Comparison of ENCODE assay signal across 8 cellular contexts in the genomic region with DNA sequence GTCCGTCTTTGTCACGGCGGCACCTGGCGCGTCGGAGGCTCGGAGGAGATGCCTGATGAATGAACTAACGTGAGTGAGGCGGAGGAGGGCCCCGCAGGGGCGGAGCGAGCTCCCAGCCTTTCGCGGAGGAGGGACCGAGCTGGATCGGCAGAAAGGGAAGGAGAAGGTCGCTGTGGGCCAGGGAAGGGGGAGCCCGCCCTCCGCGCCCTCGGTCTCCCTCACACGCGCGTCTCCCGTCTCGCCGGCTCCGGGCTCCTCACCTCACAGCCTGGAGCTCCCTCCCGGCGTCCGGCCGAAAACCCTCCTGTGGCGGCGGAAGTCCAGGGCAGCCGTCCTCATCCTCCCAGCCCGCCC. TPM values are rescaled to one million over a fixed set of nuclear protein-coding genes. Genes with fewer than 3 reads are reported as not detected.
A peak's percentile ranks its signal among the peaks of the same experiment; 100 is the strongest.
DNase-seq lines count a peak whose midpoint lies in the region; ATAC-seq and TF ChIP-seq lines count a peak whose summit lies in the region.

No MANE protein-coding gene starts in this region.

- TF ChIP-seq CTCF in AG09309 (IDR thresholded peaks at IDR 0.05; ENCODE audit: control insufficient read depth, insufficient read depth, low read depth, low read length, missing control alignments) (no peak), coronary artery (IDR thresholded peaks at IDR 0.05) (no peak), liver (IDR thresholded peaks at IDR 0.05; ENCODE audit: low read depth, low read length, missing input control) (no peak)

- peaks cover 16% of the 10 kb centered on the region for H3K4me1 Mint-ChIP-seq in activated CD4-positive, alpha-beta T cell treated with anti-CD3 and anti-CD28 coated beads, Interleukin-2, amount 10 ng/mL, durations not matched to agents 24 days and 14 days

- peaks cover 3 to 14% (median 7%) of the 10 kb centered on the region in 4 donors for H3K4me1 ChIP-seq in liver (ENCODE audit: control insufficient read depth in 4 of 4, insufficient read depth in 4 of 4, low read length in 3 of 4)

- H3K36me3 ChIP-seq in liver (ENCODE audit: control insufficient read depth in 4 of 4, insufficient read depth in 3 of 4, low read depth in 1 of 4, low read length in 3 of 4), result peaks cover 0 to 12% (median 5%) of the 10 kb centered on the region in 4 donors

- peaks cover 13% of the 10 kb centered on the region for H3K36me3 Mint-ChIP-seq in activated CD4-positive, alpha-beta T cell treated with anti-CD3 and anti-CD28 coated beads, Interleukin-2, amount 10 ng/mL, durations not matched to agents 24 days and 14 days (ENCODE audit: low read depth)

- H3K27ac ChIP-seq in coronary artery (peak overlapping the region; percentile 67 to 96), liver (ENCODE audit: low read depth in 1 of 2, low read length in 2 of 2) (peak overlapping the region in 1 of 2 donors; percentile 61)

- ATAC-seq in GM18870 (IDR thresholded peaks at IDR 0.05; ENCODE audit: unreplicated experiment) (peak; percentile 59), HG03108 (IDR thresholded peaks at IDR 0.05; ENCODE audit: unreplicated experiment) (peak; percentile 44)

- WGBS in liver, result under 1% methylated on average over 36 of the region's 36 CpGs

- H3K4me3 Mint-ChIP-seq in activated CD4-positive, alpha-beta T cell treated with anti-CD3 and anti-CD28 coated beads, Interleukin-2, amount 10 ng/mL, durations not matched to agents 24 days and 14 days, result peak overlapping the region; percentile 92

- TF ChIP-seq RAD21 in liver (IDR thresholded peaks at IDR 0.05), result no peak

- no peaks in the 10 kb centered on the region for H3K9me3 ChIP-seq in liver (ENCODE audit: control insufficient read depth in 4 of 4, low read length in 3 of 4)

- H3K27me3 ChIP-seq in liver (ENCODE audit: control insufficient read depth in 4 of 4, insufficient read depth in 4 of 4, low read length in 3 of 4), result no peaks in the 10 kb centered on the region

- no peaks in the 10 kb centered on the region for H3K9me3 Mint-ChIP-seq in activated CD4-positive, alpha-beta T cell treated with anti-CD3 and anti-CD28 coated beads, Interleukin-2, amount 10 ng/mL, durations not matched to agents 24 days and 14 days

- DNase-seq in AG09309 (ENCODE audit: low read depth) (peak; percentile 29), NCI-H226 (peak; percentile 83), coronary artery (ENCODE audit: low spot score) (peak; percentile 85)
- DNase-seq in activated CD4-positive, alpha-beta T cell treated with anti-CD3 and anti-CD28 coated beads, Interleukin-2, amount 10 ng/mL, durations not matched to agents 24 days and 14 days, result peak; percentile 92
- DNase-seq in stimulated activated CD4-positive, alpha-beta T cell treated with anti-CD3 and anti-CD28 coated beads, Interleukin-4, amount 100 ng/mL, for 4 hours, result peak; percentile 71 to 77

- H3K27me3 Mint-ChIP-seq in activated CD4-positive, alpha-beta T cell treated with anti-CD3 and anti-CD28 coated beads, Interleukin-2, amount 10 ng/mL, durations not matched to agents 24 days and 14 days, result peaks cover 2% of the 10 kb centered on the region

- peak overlapping the region in 1 of 2 donors; percentile 15 for H3K9ac ChIP-seq in liver (ENCODE audit: low read depth in 1 of 2, low read length in 2 of 2)

- H3K4me3 ChIP-seq in AG09309 (ENCODE audit: control insufficient read depth, low read depth, low read length) (peak overlapping the region; percentile 80), coronary artery (peak overlapping the region; percentile 96), liver (ENCODE audit: low read depth in 1 of 3, low read length in 3 of 3) (peak overlapping the region; percentile 64 to 77 (median 65))

- intact Hi-C loops in activated CD4-positive, alpha-beta T cell treated with anti-CD3 and anti-CD28 coated beads, Interleukin-2, amount 10 ng/mL, durations not matched to agents 24 days and 14 days (cut with micrococcal nuclease), result loop anchor here (2.0 to 5.0 kb wide), 6 partner anchors 76 to 764 kb away; a partner anchor contains a TSS

- H3K27ac Mint-ChIP-seq in activated CD4-positive, alpha-beta T cell treated with anti-CD3 and anti-CD28 coated beads, Interleukin-2, amount 10 ng/mL, durations not matched to agents 24 days and 14 days, result peak overlapping the region; percentile 88

TF ChIP-seq in liver, 16 proteins besides CTCF, POLR2A, EP300 and RAD21:
- no peak for TF ChIP-seq RXRA (IDR thresholded peaks at IDR 0.05)
- no peak for TF ChIP-seq JUND (IDR thresholded peaks at IDR 0.05)
- no peak for TF ChIP-seq FOXA2 (IDR thresholded peaks at IDR 0.05)
- no peak for TF ChIP-seq NR2F2 (IDR thresholded peaks at IDR 0.05)
- no peak for TF ChIP-seq HNF4G (IDR thresholded peaks at IDR 0.05)

RNA-seq across cellular contexts. Expression of a gene that starts 0.5 kb away (rescaled TPM):
- total RNA-seq in activated CD4-positive, alpha-beta T cell treated with anti-CD3 and anti-CD28 coated beads, Interleukin-2, amount 10 ng/mL, durations not matched to agents 24 days and 14 days, result 14.2 and 15.7 TPM in 2 replicates
- total RNA-seq in liver, result 1 to 10 TPM; 5.9 to 7.5 TPM
- polyA plus RNA-seq in liver, result 1 to 10 TPM in 1 of 2 donors, under 1 TPM in 1; 0.93 to 3.4 TPM

Comparison
In these comparisons a context has a peak if more than half of its experiments do, and no peak if none do; other contexts are left out.
1. DNase-seq: peak in every context shown above with its lines; median percentile 92 in activated CD4-positive, alpha-beta T cell treated with anti-CD3 and anti-CD28 coated beads, Interleukin-2, amount 10 ng/mL, durations not matched to agents 24 days and 14 days; 85 in coronary artery; 83 in NCI-H226; 74 in stimulated activated CD4-positive, alpha-beta T cell treated with anti-CD3 and anti-CD28 coated beads, Interleukin-4, amount 100 ng/mL, for 4 hours; 29 in AG09309.